Comparison of ENCODE assay signal across 9 cellular contexts in genomic region chr18:7789853-7790552, GRCh38.
A peak's percentile ranks its signal among the peaks of the same experiment; 100 is the strongest.
DNase-seq lines count a peak whose midpoint lies in the region; ATAC-seq and TF ChIP-seq lines count a peak whose summit lies in the region.
"Had no signal": no experiment of that assay in that cellular context is flagged by ENCODE, and none has a peak within 500 bp of the region (broad histone marks: within the 10 kb centered on the region; RNA-seq: fewer than 3 reads in every experiment).

No MANE protein-coding gene starts in this region.

- H3K4me3 Mint-ChIP-seq in MCF 10A (ENCODE audit: unreplicated experiment) = no peak overlapping the region
- H3K4me3 Mint-ChIP-seq: naive B cell had no signal

- WGBS in liver = 62% methylated on average over 5 of the region's 5 CpGs

- no peak overlapping the region for H3K4me3 ChIP-seq in liver (ENCODE audit: low read depth in 1 of 3, low read length in 3 of 3)

- peaks cover 12% of the 10 kb centered on the region for H3K4me1 Mint-ChIP-seq in MCF 10A (ENCODE audit: insufficient read depth, unreplicated experiment)
- H3K4me1 Mint-ChIP-seq: naive B cell had no signal

- H3K9ac ChIP-seq in liver (ENCODE audit: low read depth in 1 of 2, low read length in 2 of 2) = no peak overlapping the region

- BruUV-seq in MCF 10A (replicated peaks; lab: Mats Ljungman, UMichigan) = no TSS peak

- no peaks in the 10 kb centered on the region for H3K36me3 ChIP-seq in liver (ENCODE audit: control insufficient read depth in 4 of 4, insufficient read depth in 3 of 4, low read depth in 1 of 4, low read length in 3 of 4)

- TF ChIP-seq CTCF in MCF 10A (IDR thresholded peaks at IDR 0.05; ENCODE audit: unreplicated experiment) = peak; percentile 41
- peak; percentile 48 for TF ChIP-seq CTCF in liver (IDR thresholded peaks at IDR 0.05; ENCODE audit: low read depth, low read length, missing input control)

- TF ChIP-seq RAD21 in liver (IDR thresholded peaks at IDR 0.05) = peak; percentile 83 to 86

- no peaks in the 10 kb centered on the region for H3K27me3 Mint-ChIP-seq in MCF 10A (ENCODE audit: insufficient read depth, unreplicated experiment)
- H3K27me3 Mint-ChIP-seq: naive B cell had no signal

- DNase-seq in DMS53 (lab: John Stamatoyannopoulos, UW) (peak; percentile 87), NCI-H1417 (lab: John Stamatoyannopoulos, UW) (peak; percentile 28 to 76 (median 44)), MCF 10A (ENCODE audit: unreplicated experiment) (peak; percentile 68), SKM-1 treated with dmso at 0.1 percent for 144 hours (lab: John Stamatoyannopoulos, UW; ENCODE audit: unreplicated experiment) (no peak), cerebellum (ENCODE audit: low spot score) (no peak)
- DNase-seq in stimulated activated CD4-positive, alpha-beta T cell treated with anti-CD3 and anti-CD28 coated beads, Interleukin-2, amount 100 ng/mL, for 48 hours = no peak
- DNase-seq: naive B cell had no signal

- no peaks in the 10 kb centered on the region for H3K9me3 Mint-ChIP-seq in MCF 10A (ENCODE audit: unreplicated experiment)

- ATAC-seq in HG03045 (IDR thresholded peaks at IDR 0.05; ENCODE audit: unreplicated experiment) = no peak

- peaks cover 0 to 2% (median 0%) of the 10 kb centered on the region in 4 donors for H3K4me1 ChIP-seq in liver (ENCODE audit: control insufficient read depth in 4 of 4, insufficient read depth in 4 of 4, low read length in 3 of 4)

- H3K36me3 Mint-ChIP-seq in MCF 10A (ENCODE audit: insufficient read depth, unreplicated experiment) = peaks cover 11% of the 10 kb centered on the region
- H3K36me3 Mint-ChIP-seq: naive B cell had no signal

- POLR2A ChIA-PET in MCF 10A (lab: Yijun Ruan, JAX) = interaction anchor here (0.7 to 2.5 kb wide), 8 partner anchors 11 to 298 kb away, joined by 3 to 12 read pairs (median 3); no protein-coding TSS in a partner anchor

- intact Hi-C loops in MCF 10A (cut with micrococcal nuclease) = loop anchor here (1.0 to 10.0 kb wide), 6 partner anchors 81 to 692 kb away; no protein-coding TSS in a partner anchor

- no peaks in the 10 kb centered on the region for H3K27me3 ChIP-seq in liver (ENCODE audit: control insufficient read depth in 4 of 4, insufficient read depth in 4 of 4, low read length in 3 of 4)

- no peak overlapping the region for H3K27ac Mint-ChIP-seq in MCF 10A (ENCODE audit: low read depth, unreplicated experiment)

- no peak overlapping the region for H3K27ac ChIP-seq in liver (ENCODE audit: low read depth in 1 of 2, low read length in 2 of 2)

- H3K9me3 ChIP-seq in liver (ENCODE audit: control insufficient read depth in 4 of 4, low read length in 3 of 4) = no peaks in the 10 kb centered on the region

- CTCF ChIA-PET in MCF 10A (lab: Yijun Ruan, JAX) = interaction anchor here (0.6 to 2.4 kb wide), 51 partner anchors 11 to 1246 kb away, joined by 3 to 25 read pairs (median 4); partner anchors contain the start of gene PTPRM

TF ChIP-seq in liver, 16 proteins besides CTCF, POLR2A, EP300 and RAD21:
- TF ChIP-seq FOXA2 (IDR thresholded peaks at IDR 0.05) (no peak), NR2F2 (IDR thresholded peaks at IDR 0.05) (no peak), HNF4G (IDR thresholded peaks at IDR 0.05) (no peak), GABPA (IDR thresholded peaks at IDR 0.05 in 1 of 2, conservative IDR thresholded peaks at IDR 0.05 in 1 of 2) (no peak)

Comparison
In these comparisons a context has a peak if more than half of its experiments do, and no peak if none do; other contexts are left out.
1. DNase-seq: peak in DMS53 (single experiment), NCI-H1417 (3 of 3) and MCF 10A (single experiment); none in SKM-1 treated with dmso at 0.1 percent for 144 hours (single experiment), stimulated activated CD4-positive, alpha-beta T cell treated with anti-CD3 and anti-CD28 coated beads, Interleukin-2, amount 100 ng/mL, for 48 hours (0 of 2) and cerebellum (single experiment).